ENCODE assay signal across 9 cellular contexts in genomic region chr18:48161911-48162698, GRCh38.
DNase-seq lines count a peak whose midpoint lies in the region; FAIRE-seq and TF ChIP-seq lines count a peak whose summit lies in the region.
"Had no signal": no experiment of that assay in that cellular context is flagged by ENCODE, and none has a peak within 500 bp of the region (broad histone marks: within the 10 kb centered on the region; RNA-seq: fewer than 3 reads in every experiment).

No MANE protein-coding gene starts in this region.

- H3K4me1 Mint-ChIP-seq in immature natural killer cell = no peaks in the 10 kb centered on the region
- peaks cover 5% of the 10 kb centered on the region for H3K4me1 Mint-ChIP-seq in stimulated activated naive CD8-positive, alpha-beta T cell treated with anti-CD3 and anti-CD28 coated beads, Interleukin-15, Interleukin-2, amounts not matched to agents 100 ng/mL and 50 ng/mL, for 24 hours (ENCODE audit: low read depth)

- TF ChIP-seq POLR2A in H54 (IDR thresholded peaks at IDR 0.05; ENCODE audit: low read depth, low read length) = peak; percentile 5; the same call in 1 of the 2 replicates

- peak; percentile 39 for DNase-seq in DMS79 (lab: John Stamatoyannopoulos, UW)
- peak; percentile 59 for DNase-seq in H54 (ENCODE audit: insufficient read length, low spot score)
- DNase-seq in NCI-H128 (lab: John Stamatoyannopoulos, UW; ENCODE audit: unreplicated experiment) = peak; percentile 66
- DNase-seq in amniotic epithelial cell (ENCODE audit: low read depth) = peak; percentile 81
- no peak for DNase-seq in immature natural killer cell
- DNase-seq in Kasumi-1 (lab: John Stamatoyannopoulos, UW) = no peak
- DNase-seq in amniotic stem cell (lab: John Stamatoyannopoulos, UW) = no peak

- H3K27me3 Mint-ChIP-seq in immature natural killer cell (ENCODE audit: low read depth in 3 of 3) = peaks cover 0 to 2% (median 0%) of the 10 kb centered on the region in 3 donors
- peaks cover 26% of the 10 kb centered on the region for H3K27me3 Mint-ChIP-seq in stimulated activated naive CD8-positive, alpha-beta T cell treated with anti-CD3 and anti-CD28 coated beads, Interleukin-15, Interleukin-2, amounts not matched to agents 100 ng/mL and 50 ng/mL, for 24 hours

- no peak for FAIRE-seq in H54 (lab: Jason Lieb, UNC)
- FAIRE-seq: TTC549 had no signal

- H3K36me3 Mint-ChIP-seq in immature natural killer cell = no peaks in the 10 kb centered on the region
- H3K36me3 Mint-ChIP-seq in stimulated activated naive CD8-positive, alpha-beta T cell treated with anti-CD3 and anti-CD28 coated beads, Interleukin-15, Interleukin-2, amounts not matched to agents 100 ng/mL and 50 ng/mL, for 24 hours (ENCODE audit: low read depth) = no peaks in the 10 kb centered on the region

- peak overlapping the region in 1 of 6 donors; percentile 16 for H3K27ac Mint-ChIP-seq in immature natural killer cell
- no peak overlapping the region for H3K27ac Mint-ChIP-seq in stimulated activated naive CD8-positive, alpha-beta T cell treated with anti-CD3 and anti-CD28 coated beads, Interleukin-15, Interleukin-2, amounts not matched to agents 100 ng/mL and 50 ng/mL, for 24 hours

- no peaks in the 10 kb centered on the region for H3K9me3 Mint-ChIP-seq in immature natural killer cell
- H3K9me3 Mint-ChIP-seq in stimulated activated naive CD8-positive, alpha-beta T cell treated with anti-CD3 and anti-CD28 coated beads, Interleukin-15, Interleukin-2, amounts not matched to agents 100 ng/mL and 50 ng/mL, for 24 hours = no peaks in the 10 kb centered on the region

- H3K4me3 Mint-ChIP-seq in immature natural killer cell = peak overlapping the region; percentile 73 to 84 (median 77)
- peak overlapping the region; percentile 45 for H3K4me3 Mint-ChIP-seq in stimulated activated naive CD8-positive, alpha-beta T cell treated with anti-CD3 and anti-CD28 coated beads, Interleukin-15, Interleukin-2, amounts not matched to agents 100 ng/mL and 50 ng/mL, for 24 hours

Comparison
In these comparisons a context has a peak if more than half of its experiments do, and no peak if none do; other contexts are left out.
1. DNase-seq: peak in DMS79 (single experiment), H54 (single experiment), NCI-H128 (single experiment) and amniotic epithelial cell (single experiment); none in immature natural killer cell (0 of 3), Kasumi-1 (0 of 2) and amniotic stem cell (single experiment).